Comparison of ENCODE assay signal across 22 cellular contexts in genomic region chr10:127410030-127410429, GRCh38.
DNase-seq lines count a peak whose midpoint lies in the region; ATAC-seq and TF ChIP-seq lines count a peak whose summit lies in the region.
"Had no signal": no experiment of that assay in that cellular context is flagged by ENCODE, and none has a peak within 500 bp of the region (broad histone marks: within the 10 kb centered on the region; RNA-seq: fewer than 3 reads in every experiment).

No MANE protein-coding gene starts in this region.

- peaks cover 4% of the 10 kb centered on the region for H3K36me3 ChIP-seq in osteoblast (ENCODE audit: insufficient read depth, low read length)
- H3K36me3 ChIP-seq: HAP-1 had no signal

- no peaks in the 10 kb centered on the region for H3K9me3 Mint-ChIP-seq in nephron progenitor cell
- H3K9me3 Mint-ChIP-seq in osteocyte (ENCODE audit: unreplicated experiment) = no peaks in the 10 kb centered on the region
- H3K9me3 Mint-ChIP-seq: CD4-positive, alpha-beta memory T cell; HFFc6 had no signal

- no peak for TF ChIP-seq CTCF in nephron progenitor cell (IDR thresholded peaks at IDR 0.05)
- no peak for TF ChIP-seq CTCF in osteocyte (IDR thresholded peaks at IDR 0.05)
- no peak for TF ChIP-seq CTCF in osteoblast (IDR thresholded peaks at IDR 0.05; ENCODE audit: extremely low read depth, low read depth, low read length)

- peak; percentile 40 for DNase-seq in HuH-7 (ENCODE audit: low spot score)
- DNase-seq in Jurkat, Clone E6-1 (ENCODE audit: low read depth, low spot score) = peak; percentile 6
- DNase-seq in nephron progenitor cell = no peak
- no peak for DNase-seq in osteocyte (ENCODE audit: extremely low spot score, unreplicated experiment)
- no peak for DNase-seq in osteoblast (ENCODE audit: insufficient read length, low spot score, missing footprints)
- DNase-seq in dermis blood vessel endothelial cell = no peak
- no peak for DNase-seq in ecto neural progenitor cell (ENCODE audit: low spot score)
- DNase-seq: 8988T; ACHN; AML-193; C1 segment of cervical spinal cord; Calu3; CD4-positive, alpha-beta memory T cell; COR-L47; DMS53; DMS79 treated with DMSO at 0.1 percent for 48 hours; GF-D8; GOT3; HFFc6 had no signal

- no peak overlapping the region for H3K4me3 Mint-ChIP-seq in nephron progenitor cell
- no peak overlapping the region for H3K4me3 Mint-ChIP-seq in osteocyte (ENCODE audit: unreplicated experiment)
- H3K4me3 Mint-ChIP-seq: CD4-positive, alpha-beta memory T cell; HFFc6 had no signal

- no peak overlapping the region for H3K4me3 ChIP-seq in Jurkat, Clone E6-1 (ENCODE audit: low read length)
- H3K4me3 ChIP-seq in osteoblast (ENCODE audit: insufficient read depth, low read length) = no peak overlapping the region
- H3K4me3 ChIP-seq: A549, HAP-1 had no signal

- peaks cover 33% of the 10 kb centered on the region for H3K4me1 Mint-ChIP-seq in nephron progenitor cell
- peaks cover 60% of the 10 kb centered on the region for H3K4me1 Mint-ChIP-seq in osteocyte (ENCODE audit: unreplicated experiment)
- H3K4me1 Mint-ChIP-seq: CD4-positive, alpha-beta memory T cell had no signal

- no peaks in the 10 kb centered on the region for H4K20me1 ChIP-seq in osteoblast (ENCODE audit: insufficient read depth, low read length)

- no peak for ATAC-seq in SK-N-SH treated with all-trans-retinoic acid at 6 μM for 48 hours
- ATAC-seq: A549 had no signal

- no peaks in the 10 kb centered on the region for H3K27me3 ChIP-seq in osteoblast (ENCODE audit: insufficient read depth, low read length)

- H3K4me2 ChIP-seq in osteoblast (ENCODE audit: insufficient read depth, low read length) = no peak overlapping the region
- H3K4me2 ChIP-seq: A549 had no signal

- H3K36me3 Mint-ChIP-seq in nephron progenitor cell (ENCODE audit: low read depth) (peaks cover 34% of the 10 kb centered on the region), osteocyte (ENCODE audit: unreplicated experiment) (peaks cover 19% of the 10 kb centered on the region)
- H3K36me3 Mint-ChIP-seq: CD4-positive, alpha-beta memory T cell had no signal

- H3K79me2 ChIP-seq in osteoblast (ENCODE audit: insufficient read depth, low read length) = no peaks in the 10 kb centered on the region

- no peaks in the 10 kb centered on the region for H3K4me1 ChIP-seq in osteoblast (ENCODE audit: insufficient read depth, low read length)
- H3K4me1 ChIP-seq: HAP-1 had no signal

- no peaks in the 10 kb centered on the region for H3K9me3 ChIP-seq in osteoblast (ENCODE audit: low read depth, low read length)
- H3K9me3 ChIP-seq: A549, HAP-1 had no signal

- no peak overlapping the region for H3K27ac ChIP-seq in osteoblast (ENCODE audit: low read depth, low read length)
- H3K27ac ChIP-seq: A549 had no signal

- no peak overlapping the region for H2AFZ ChIP-seq in osteoblast (ENCODE audit: low read length)

- H3K27ac Mint-ChIP-seq in nephron progenitor cell (peak overlapping the region; percentile 29), osteocyte (ENCODE audit: unreplicated experiment) (peak overlapping the region; percentile 79)
- H3K27ac Mint-ChIP-seq: CD4-positive, alpha-beta memory T cell; HFFc6 had no signal

- no peaks in the 10 kb centered on the region for H3K27me3 Mint-ChIP-seq in nephron progenitor cell (ENCODE audit: low read depth, poor library complexity)
- no peaks in the 10 kb centered on the region for H3K27me3 Mint-ChIP-seq in osteocyte (ENCODE audit: unreplicated experiment)
- H3K27me3 Mint-ChIP-seq: CD4-positive, alpha-beta memory T cell had no signal

TF ChIP-seq in SK-N-SH treated with all-trans-retinoic acid at 6 μM for 48 hours, 23 proteins besides CTCF, POLR2A, EP300 and RAD21:
- TF ChIP-seq SNAI2 (CRISPR knock-in tag; IDR thresholded peaks at IDR 0.05) (no peak), RARB (CRISPR knock-in tag; IDR thresholded peaks at IDR 0.05) (no peak), ZNF8 (CRISPR knock-in tag; IDR thresholded peaks at IDR 0.05) (no peak), TCF4 (CRISPR knock-in tag; IDR thresholded peaks at IDR 0.05; ENCODE audit: borderline replicate concordance) (no peak), CREB5 (CRISPR knock-in tag; IDR thresholded peaks at IDR 0.05; ENCODE audit: low read depth) (no peak), ZFP3 (CRISPR knock-in tag; IDR thresholded peaks at IDR 0.05) (no peak), ZNF565 (CRISPR knock-in tag; conservative IDR thresholded peaks at IDR 0.05; ENCODE audit: low read depth) (no peak), OSR1 (CRISPR knock-in tag; IDR thresholded peaks at IDR 0.05) (no peak), GLIS3 (CRISPR knock-in tag; IDR thresholded peaks at IDR 0.05) (no peak), ISL1 (CRISPR knock-in tag; IDR thresholded peaks at IDR 0.05) (no peak)

Comparison
In these comparisons a context has a peak if more than half of its experiments do, and no peak if none do; other contexts are left out.
1. DNase-seq: peak in HuH-7 (single experiment) and Jurkat, Clone E6-1 (single experiment); none in nephron progenitor cell (single experiment), osteocyte (single experiment), osteoblast (single experiment), dermis blood vessel endothelial cell (single experiment) and ecto neural progenitor cell (single experiment).